In the genomic region with DNA sequence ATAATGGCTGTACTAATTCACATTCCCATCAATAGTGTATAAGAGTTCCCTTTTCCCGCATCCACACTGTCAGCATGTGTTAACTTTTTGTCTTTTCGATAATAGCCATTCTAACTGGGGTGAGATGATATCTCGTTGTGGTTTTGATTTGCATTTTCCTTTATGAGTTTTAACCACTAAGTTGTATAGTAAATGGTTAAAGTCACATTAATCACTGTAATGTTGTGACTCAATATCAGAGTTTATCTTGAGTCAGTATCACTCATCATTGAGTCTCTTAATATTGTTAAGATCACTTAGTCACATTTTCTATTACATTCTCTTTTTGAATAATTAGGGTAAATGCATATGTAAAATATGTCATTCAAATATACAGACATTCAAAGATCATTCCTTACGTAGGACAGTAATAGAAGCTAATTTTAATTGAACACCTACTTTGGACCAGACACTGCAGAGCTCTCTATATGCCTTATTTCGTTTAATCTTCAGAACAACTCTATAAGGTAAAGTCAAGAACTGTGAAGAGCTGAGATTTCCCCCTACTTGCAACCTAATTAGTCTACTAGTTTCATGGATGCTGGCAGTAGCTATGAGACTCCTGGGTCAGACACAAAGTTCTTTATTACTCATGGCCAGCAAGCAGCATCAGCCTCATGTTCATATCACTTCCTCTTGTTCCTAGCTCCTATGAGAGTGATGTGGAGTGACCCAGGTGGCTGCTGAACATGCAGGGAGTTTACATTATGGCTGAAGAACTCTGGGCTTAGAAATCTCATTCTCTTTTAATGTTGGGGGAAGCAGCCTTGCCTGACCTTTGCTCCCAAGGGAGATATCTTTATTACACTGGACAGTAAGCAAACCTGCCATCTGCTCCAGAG, we compare ENCODE assay signal across 1 cellular context.
A peak's percentile ranks its signal among the peaks of the same experiment; 100 is the strongest.
TF ChIP-seq lines count a peak whose summit lies in the region.

No MANE protein-coding gene starts in this region.

TF ChIP-seq in GM12878, 131 proteins besides CTCF, POLR2A, EP300 and RAD21 (continued from another document and continues in another):
- TF ChIP-seq, protein P1, sequence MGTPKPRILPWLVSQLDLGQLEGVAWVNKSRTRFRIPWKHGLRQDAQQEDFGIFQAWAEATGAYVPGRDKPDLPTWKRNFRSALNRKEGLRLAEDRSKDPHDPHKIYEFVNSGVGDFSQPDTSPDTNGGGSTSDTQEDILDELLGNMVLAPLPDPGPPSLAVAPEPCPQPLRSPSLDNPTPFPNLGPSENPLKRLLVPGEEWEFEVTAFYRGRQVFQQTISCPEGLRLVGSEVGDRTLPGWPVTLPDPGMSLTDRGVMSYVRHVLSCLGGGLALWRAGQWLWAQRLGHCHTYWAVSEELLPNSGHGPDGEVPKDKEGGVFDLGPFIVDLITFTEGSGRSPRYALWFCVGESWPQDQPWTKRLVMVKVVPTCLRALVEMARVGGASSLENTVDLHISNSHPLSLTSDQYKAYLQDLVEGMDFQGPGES (IDR thresholded peaks at IDR 0.05): no peak
- TF ChIP-seq YBX1 (IDR thresholded peaks at IDR 0.05) (no peak), PML (IDR thresholded peaks at IDR 0.05; ENCODE audit: low read length) (no peak), TARDBP (IDR thresholded peaks at IDR 0.05; ENCODE audit: borderline replicate concordance) (peak; percentile 22; the same call in 1 of the 2 replicates), ZNF274 (IDR thresholded peaks at IDR 0.05; ENCODE audit: insufficient read depth, insufficient read length) (no peak), SREBF1 (IDR thresholded peaks at IDR 0.05; ENCODE audit: low read length) (no peak), SUZ12 (IDR thresholded peaks at IDR 0.05; ENCODE audit: unreplicated experiment) (no peak), TCF3 (IDR thresholded peaks at IDR 0.05; ENCODE audit: borderline replicate concordance, insufficient read depth, low read depth, low read length) (no peak), CREM (IDR thresholded peaks at IDR 0.05; ENCODE audit: low read depth) (peak; percentile 86), NR2C2 (IDR thresholded peaks at IDR 0.05; ENCODE audit: borderline replicate concordance, control insufficient read depth, insufficient read length, low read depth) (no peak), NR2C1 (IDR thresholded peaks at IDR 0.05) (no peak), CHD4 (IDR thresholded peaks at IDR 0.05) (no peak), BMI1 (IDR thresholded peaks at IDR 0.05; ENCODE audit: borderline replicate concordance) (peak; percentile 82), GABPA (IDR thresholded peaks at IDR 0.05; ENCODE audit: low read depth) (peak; percentile 52; the same call in 1 of the 2 replicates), MXI1 (IDR thresholded peaks at IDR 0.05; ENCODE audit: low read depth, low read length) (no peak), HCFC1 (IDR thresholded peaks at IDR 0.05; ENCODE audit: low read length) (no peak), ZNF687 (IDR thresholded peaks at IDR 0.05) (no peak), YY1 (IDR thresholded peaks at IDR 0.05; ENCODE audit: low read depth, low read length) (peak; percentile 30; the same call in 1 of the 2 replicates), NBN (IDR thresholded peaks at IDR 0.05) (peak; percentile 19; the same call in 1 of the 2 replicates), SREBF2 (IDR thresholded peaks at IDR 0.05; ENCODE audit: low read length) (no peak), IRF4 (IDR thresholded peaks at IDR 0.05; ENCODE audit: low read depth, low read length) (peak; percentile 72; the same call in 1 of the 2 replicates), SUPT20H (IDR thresholded peaks at IDR 0.05; ENCODE audit: borderline replicate concordance, control insufficient read depth, low read depth, low read length) (no peak), MTA2 (IDR thresholded peaks at IDR 0.05; ENCODE audit: low read depth) (peak; percentile 92), ZNF24 (IDR thresholded peaks at IDR 0.05) (peak; percentile 64; the same call in 1 of the 2 replicates), RBBP5 (conservative IDR thresholded peaks at IDR 0.05) (no peak), ATF3 (IDR thresholded peaks at IDR 0.05; ENCODE audit: borderline replicate concordance, extremely low read depth, low read depth, low read length) (no peak), SIN3A (IDR thresholded peaks at IDR 0.05; ENCODE audit: low read depth, low read length) (no peak), REST (IDR thresholded peaks at IDR 0.05; ENCODE audit: low read depth, low read length) (no peak), RCOR1 (conservative IDR thresholded peaks at IDR 0.05; ENCODE audit: low read depth, low read length) (no peak), ZZZ3 (IDR thresholded peaks at IDR 0.05; ENCODE audit: control insufficient read depth, insufficient read length, low read depth) (no peak), NKRF (conservative IDR thresholded peaks at IDR 0.05) (no peak), ZBTB4 (CRISPR knock-in tag; IDR thresholded peaks at IDR 0.05) (no peak), CEBPB (IDR thresholded peaks at IDR 0.05; ENCODE audit: borderline replicate concordance in 1 of 2, low read depth in 2 of 2, low read length in 2 of 2) (no peak), CBX5 (IDR thresholded peaks at IDR 0.05; ENCODE audit: low read depth) (no peak), ZNF207 (IDR thresholded peaks at IDR 0.05; ENCODE audit: borderline replicate concordance) (no peak), TAF1 (IDR thresholded peaks at IDR 0.05; ENCODE audit: borderline replicate concordance, low read depth, low read length) (no peak)
- TF ChIP-seq, protein P2, sequence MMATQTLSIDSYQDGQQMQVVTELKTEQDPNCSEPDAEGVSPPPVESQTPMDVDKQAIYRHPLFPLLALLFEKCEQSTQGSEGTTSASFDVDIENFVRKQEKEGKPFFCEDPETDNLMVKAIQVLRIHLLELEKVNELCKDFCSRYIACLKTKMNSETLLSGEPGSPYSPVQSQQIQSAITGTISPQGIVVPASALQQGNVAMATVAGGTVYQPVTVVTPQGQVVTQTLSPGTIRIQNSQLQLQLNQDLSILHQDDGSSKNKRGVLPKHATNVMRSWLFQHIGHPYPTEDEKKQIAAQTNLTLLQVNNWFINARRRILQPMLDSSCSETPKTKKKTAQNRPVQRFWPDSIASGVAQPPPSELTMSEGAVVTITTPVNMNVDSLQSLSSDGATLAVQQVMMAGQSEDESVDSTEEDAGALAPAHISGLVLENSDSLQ (IDR thresholded peaks at IDR 0.05): peak; percentile 64
- TF ChIP-seq, protein P3, sequence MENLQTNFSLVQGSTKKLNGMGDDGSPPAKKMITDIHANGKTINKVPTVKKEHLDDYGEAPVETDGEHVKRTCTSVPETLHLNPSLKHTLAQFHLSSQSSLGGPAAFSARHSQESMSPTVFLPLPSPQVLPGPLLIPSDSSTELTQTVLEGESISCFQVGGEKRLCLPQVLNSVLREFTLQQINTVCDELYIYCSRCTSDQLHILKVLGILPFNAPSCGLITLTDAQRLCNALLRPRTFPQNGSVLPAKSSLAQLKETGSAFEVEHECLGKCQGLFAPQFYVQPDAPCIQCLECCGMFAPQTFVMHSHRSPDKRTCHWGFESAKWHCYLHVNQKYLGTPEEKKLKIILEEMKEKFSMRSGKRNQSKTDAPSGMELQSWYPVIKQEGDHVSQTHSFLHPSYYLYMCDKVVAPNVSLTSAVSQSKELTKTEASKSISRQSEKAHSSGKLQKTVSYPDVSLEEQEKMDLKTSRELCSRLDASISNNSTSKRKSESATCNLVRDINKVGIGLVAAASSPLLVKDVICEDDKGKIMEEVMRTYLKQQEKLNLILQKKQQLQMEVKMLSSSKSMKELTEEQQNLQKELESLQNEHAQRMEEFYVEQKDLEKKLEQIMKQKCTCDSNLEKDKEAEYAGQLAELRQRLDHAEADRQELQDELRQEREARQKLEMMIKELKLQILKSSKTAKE (IDR thresholded peaks at IDR 0.05; ENCODE audit: low read depth, poor library complexity, severe bottlenecking): peak; percentile 59
- TF ChIP-seq, protein P4, sequence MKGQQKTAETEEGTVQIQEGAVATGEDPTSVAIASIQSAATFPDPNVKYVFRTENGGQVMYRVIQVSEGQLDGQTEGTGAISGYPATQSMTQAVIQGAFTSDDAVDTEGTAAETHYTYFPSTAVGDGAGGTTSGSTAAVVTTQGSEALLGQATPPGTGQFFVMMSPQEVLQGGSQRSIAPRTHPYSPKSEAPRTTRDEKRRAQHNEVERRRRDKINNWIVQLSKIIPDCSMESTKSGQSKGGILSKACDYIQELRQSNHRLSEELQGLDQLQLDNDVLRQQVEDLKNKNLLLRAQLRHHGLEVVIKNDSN (IDR thresholded peaks at IDR 0.05; ENCODE audit: borderline replicate concordance, extremely low read length, insufficient read depth, low read depth, low read length): no peak
